Comparison of ENCODE assay signal across 1 cellular context in genomic region chr7:1175967-1176851, GRCh38.
A peak's percentile ranks its signal among the peaks of the same experiment; 100 is the strongest.
TF ChIP-seq lines count a peak whose summit lies in the region.

No MANE protein-coding gene starts in this region.

TF ChIP-seq in HepG2, 621 proteins besides CTCF, POLR2A, EP300 and RAD21 (continued from another document and continues in another):
- TF ChIP-seq SNAPC4 (CRISPR knock-in tag; IDR thresholded peaks at IDR 0.05), result no peak
- TF ChIP-seq BCL3 (CRISPR knock-in tag; IDR thresholded peaks at IDR 0.05), result no peak
- TF ChIP-seq MIXL1 (CRISPR knock-in tag; IDR thresholded peaks at IDR 0.05), result no peak
- peak; percentile 61; the same call in 1 of the 2 replicates for TF ChIP-seq MEF2D (CRISPR knock-in tag; IDR thresholded peaks at IDR 0.05)
- TF ChIP-seq U2AF1 (optimal IDR thresholded peaks at IDR 0.05; ENCODE audit: low read depth, low read length), result peak; percentile 25
- TF ChIP-seq CERS6 (CRISPR knock-in tag; IDR thresholded peaks at IDR 0.05), result no peak
- TF ChIP-seq MAFK (conservative IDR thresholded peaks at IDR 0.05 in 1 of 2, IDR thresholded peaks at IDR 0.05 in 1 of 2; ENCODE audit: low read length in 2 of 2), result peak; percentile 91 to 96
- TF ChIP-seq ZNF350 (CRISPR knock-in tag; IDR thresholded peaks at IDR 0.05; ENCODE audit: borderline replicate concordance, low read depth), result 0 out of 2 replicates have a peak, but pooled peaks have one; percentile 47
- TF ChIP-seq HNRNPL (IDR thresholded peaks at IDR 0.05; ENCODE audit: low read depth, low read length), result no peak
- no peak for TF ChIP-seq NCOA2 (CRISPR knock-in tag; IDR thresholded peaks at IDR 0.05)
- peak; percentile 84 for TF ChIP-seq SALL1 (CRISPR knock-in tag; IDR thresholded peaks at IDR 0.05)
- TF ChIP-seq GLI4 (CRISPR knock-in tag; IDR thresholded peaks at IDR 0.05; ENCODE audit: borderline replicate concordance), result no peak
- peak; percentile 24; the same call in 1 of the 2 replicates for TF ChIP-seq JUNB (CRISPR knock-in tag; IDR thresholded peaks at IDR 0.05; ENCODE audit: borderline replicate concordance)
- 0 out of 2 replicates have a peak, but pooled peaks have one; percentile 58 for TF ChIP-seq ZNF569 (CRISPR knock-in tag; IDR thresholded peaks at IDR 0.05; ENCODE audit: borderline replicate concordance)
- no peak for TF ChIP-seq SCMH1 (CRISPR knock-in tag; IDR thresholded peaks at IDR 0.05; ENCODE audit: borderline replicate concordance)
- peak; percentile 50; the same call in 1 of the 2 replicates for TF ChIP-seq MTA1 (CRISPR knock-in tag; IDR thresholded peaks at IDR 0.05; ENCODE audit: borderline replicate concordance)
- TF ChIP-seq ZFP91 (CRISPR knock-in tag; IDR thresholded peaks at IDR 0.05; ENCODE audit: borderline replicate concordance), result peak; percentile 66; the same call in 1 of the 2 replicates
- TF ChIP-seq SKIL (CRISPR knock-in tag; IDR thresholded peaks at IDR 0.05; ENCODE audit: borderline replicate concordance), result peak; percentile 44; the same call in 1 of the 2 replicates
- peak; percentile 86; the same call in 1 of the 2 replicates for TF ChIP-seq ZNF724P (CRISPR knock-in tag; IDR thresholded peaks at IDR 0.05; ENCODE audit: borderline replicate concordance)
- TF ChIP-seq FOXP4 (CRISPR knock-in tag; IDR thresholded peaks at IDR 0.05), result peak; percentile 42; the same call in 1 of the 2 replicates
- no peak for TF ChIP-seq NKX3-1 (CRISPR knock-in tag; IDR thresholded peaks at IDR 0.05)
- TF ChIP-seq ZBTB43 (CRISPR knock-in tag; conservative IDR thresholded peaks at IDR 0.05), result no peak
- TF ChIP-seq HINFP (CRISPR knock-in tag; IDR thresholded peaks at IDR 0.05; ENCODE audit: low read depth), result no peak
- peak; percentile 41; the same call in 1 of the 2 replicates for TF ChIP-seq ZNF609 (CRISPR knock-in tag; IDR thresholded peaks at IDR 0.05; ENCODE audit: borderline replicate concordance)
- TF ChIP-seq HOXA3 (CRISPR knock-in tag; IDR thresholded peaks at IDR 0.05), result peak; percentile 70; the same call in 1 of the 2 replicates
- TF ChIP-seq FOXA1 (IDR thresholded peaks at IDR 0.05), result no peak
- no peak for TF ChIP-seq FOXA1 (CRISPR knock-in tag; IDR thresholded peaks at IDR 0.05)
- no peak for TF ChIP-seq ZFAT (CRISPR knock-in tag; conservative IDR thresholded peaks at IDR 0.05)
- TF ChIP-seq CSRNP2 (CRISPR knock-in tag; conservative IDR thresholded peaks at IDR 0.05; ENCODE audit: low read depth), result no peak
